Comparison of ENCODE assay signal across 12 cellular contexts in the genomic region with DNA sequence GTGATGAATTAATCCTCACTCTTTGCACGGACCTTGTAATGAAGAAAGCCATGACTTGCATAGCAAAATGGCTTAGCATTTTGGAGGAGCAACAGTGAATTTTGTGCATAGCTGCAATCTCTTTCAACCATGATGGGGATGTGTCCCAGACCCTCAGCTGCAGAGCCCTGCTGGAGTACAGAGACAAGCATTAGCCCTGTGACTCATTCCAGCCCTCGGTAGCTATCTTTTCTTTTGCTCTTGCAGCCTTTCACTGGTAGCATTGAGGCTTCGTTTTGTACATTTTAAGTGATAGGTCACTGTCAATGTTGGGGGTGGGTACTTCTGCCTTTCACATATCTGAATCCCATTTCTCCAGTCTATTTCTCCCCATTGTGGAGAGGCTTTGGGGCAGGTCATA.
DNase-seq lines count a peak whose midpoint lies in the region.
"Had no signal": no experiment of that assay in that cellular context is flagged by ENCODE, and none has a peak within 500 bp of the region (broad histone marks: within the 10 kb centered on the region; RNA-seq: fewer than 3 reads in every experiment).

No MANE protein-coding gene starts in this region.

- DNase-seq in OCI-M1 (lab: John Stamatoyannopoulos, UW): peak; percentile 19
- DNase-seq in astrocyte of the hippocampus (ENCODE audit: low read depth, low spot score): peak; percentile 17
- DNase-seq in NCI-H345 treated with DMSO at 0.1 percent for 48 hours (lab: John Stamatoyannopoulos, UW; ENCODE audit: unreplicated experiment): no peak
- no peak for DNase-seq in GF-D8 (lab: John Stamatoyannopoulos, UW)
- no peak for DNase-seq in NCI-H2029 treated with DMSO at 0.1 percent for 48 hours (lab: John Stamatoyannopoulos, UW)
- DNase-seq: 8988T; AML-193; Caco-2; Calu3; CD4-positive, alpha-beta T cell; CD8-positive, alpha-beta T cell; DMS79 treated with DMSO at 0.1 percent for 48 hours had no signal

Comparison
In these comparisons a context has a peak if more than half of its experiments do, and no peak if none do; other contexts are left out.
1. DNase-seq: peak in OCI-M1 (single experiment) and astrocyte of the hippocampus (single experiment); none in NCI-H345 treated with DMSO at 0.1 percent for 48 hours (single experiment), GF-D8 (single experiment) and NCI-H2029 treated with DMSO at 0.1 percent for 48 hours (single experiment).